15 cellular contexts compared by ENCODE assay signal in the genomic region with DNA sequence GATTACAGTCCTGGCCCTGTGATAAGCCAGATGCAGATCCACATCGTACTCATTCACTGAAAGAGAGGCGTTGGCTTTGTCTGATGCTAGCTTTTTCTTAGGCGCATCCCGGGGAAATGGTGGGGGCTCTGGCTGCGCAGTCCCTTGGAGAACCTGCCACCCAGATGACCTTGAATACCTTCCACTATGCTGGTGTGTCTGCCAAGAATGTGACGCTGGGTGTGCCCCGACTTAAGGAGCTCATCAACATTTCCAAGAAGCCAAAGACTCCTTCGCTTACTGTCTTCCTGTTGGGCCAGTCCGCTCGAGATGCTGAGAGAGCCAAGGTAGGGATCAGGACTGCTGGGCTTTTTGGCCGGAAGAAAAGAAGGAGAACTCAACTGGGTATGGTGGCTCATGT. TPM values are rescaled to one million over a fixed set of nuclear protein-coding genes. Genes with fewer than 3 reads are reported as not detected.
DNase-seq lines count a peak whose midpoint lies in the region; ATAC-seq and TF ChIP-seq lines count a peak whose summit lies in the region.
"Had no signal": no experiment of that assay in that cellular context is flagged by ENCODE, and none has a peak within 500 bp of the region (broad histone marks: within the 10 kb centered on the region; RNA-seq: fewer than 3 reads in every experiment).

No MANE protein-coding gene starts in this region.

- intact Hi-C loops in sciatic nerve (cut with DNase I) = no loop called here

- no peaks in the 10 kb centered on the region for H3K4me1 Mint-ChIP-seq in activated T-cell treated with anti-CD3 and anti-CD28 coated beads, Interleukin-2, amount 50 U/mL, for 24 hours (ENCODE audit: low read depth)
- H3K4me1 Mint-ChIP-seq in activated T-helper 17 cell treated with anti-CD3 and anti-CD28 coated beads, Interleukin-2, amount 50 U/mL, for 72 hours = no peaks in the 10 kb centered on the region
- H3K4me1 Mint-ChIP-seq: H9, IgD-negative memory B cell had no signal

- in situ Hi-C loops in GM13977 (cut with MboI; ENCODE audit: low pct_unique_long_range_greater_than_20kb, low sequenced_read_pairs, unreplicated experiment) = no loop called here

- no peaks in the 10 kb centered on the region for H3K9me3 Mint-ChIP-seq in activated T-cell treated with anti-CD3 and anti-CD28 coated beads, Interleukin-2, amount 50 U/mL, for 24 hours
- H3K9me3 Mint-ChIP-seq in activated T-helper 17 cell treated with anti-CD3 and anti-CD28 coated beads, Interleukin-2, amount 50 U/mL, for 72 hours = no peaks in the 10 kb centered on the region
- H3K9me3 Mint-ChIP-seq: H9, IgD-negative memory B cell had no signal

- H3K36me3 Mint-ChIP-seq in activated T-cell treated with anti-CD3 and anti-CD28 coated beads, Interleukin-2, amount 50 U/mL, for 24 hours (ENCODE audit: low read depth) = peaks cover 97% of the 10 kb centered on the region
- peaks cover 100% of the 10 kb centered on the region for H3K36me3 Mint-ChIP-seq in activated T-helper 17 cell treated with anti-CD3 and anti-CD28 coated beads, Interleukin-2, amount 50 U/mL, for 72 hours (ENCODE audit: low read depth)

- DNase-seq in activated T-cell treated with anti-CD3 and anti-CD28 coated beads, Interleukin-2, amount 50 U/mL, for 24 hours = no peak
- no peak for DNase-seq in activated T-cell treated with anti-CD3 and anti-CD28 coated beads, Interleukin-2, amount 50 U/mL, for 1 hour
- DNase-seq in sciatic nerve (ENCODE audit: low spot score) (no peak), activated gamma-delta T cell treated with Interleukin-2 at 50 U/mL for 16 hours (no peak), GM13977 (ENCODE audit: low spot score) (no peak)
- DNase-seq: 8988T, AML-193, DMS53, GF-D8, GOT3, H9 had no signal

- H3K27ac Mint-ChIP-seq in activated T-cell treated with anti-CD3 and anti-CD28 coated beads, Interleukin-2, amount 50 U/mL, for 24 hours = peak overlapping the region; percentile 44
- peak overlapping the region; percentile 54 for H3K27ac Mint-ChIP-seq in activated T-helper 17 cell treated with anti-CD3 and anti-CD28 coated beads, Interleukin-2, amount 50 U/mL, for 72 hours
- H3K27ac Mint-ChIP-seq: H9 had no signal

- H3K27me3 Mint-ChIP-seq in activated T-cell treated with anti-CD3 and anti-CD28 coated beads, Interleukin-2, amount 50 U/mL, for 24 hours = no peaks in the 10 kb centered on the region
- H3K27me3 Mint-ChIP-seq in activated T-helper 17 cell treated with anti-CD3 and anti-CD28 coated beads, Interleukin-2, amount 50 U/mL, for 72 hours = no peaks in the 10 kb centered on the region
- H3K27me3 Mint-ChIP-seq: IgD-negative memory B cell had no signal

- no peak for ATAC-seq in activated T-helper 17 cell treated with anti-CD3 and anti-CD28 coated beads, Interleukin-2, amount 50 U/mL, for 72 hours (replicated peaks)
- ATAC-seq in sciatic nerve (peak; percentile 23), SK-N-SH treated with all-trans-retinoic acid at 6 μM for 48 hours (no peak)

- no peak overlapping the region for H3K4me3 Mint-ChIP-seq in activated T-cell treated with anti-CD3 and anti-CD28 coated beads, Interleukin-2, amount 50 U/mL, for 24 hours
- H3K4me3 Mint-ChIP-seq in activated T-helper 17 cell treated with anti-CD3 and anti-CD28 coated beads, Interleukin-2, amount 50 U/mL, for 72 hours = no peak overlapping the region
- H3K4me3 Mint-ChIP-seq: H9, IgD-negative memory B cell had no signal

- TF ChIP-seq CTCF in GM13977 (IDR thresholded peaks at IDR 0.05; ENCODE audit: extremely low read depth, insufficient read depth, missing control alignments) = no peak

TF ChIP-seq in SK-N-SH treated with all-trans-retinoic acid at 6 μM for 48 hours, 23 proteins besides CTCF, POLR2A, EP300 and RAD21:
- TF ChIP-seq, protein P1, sequence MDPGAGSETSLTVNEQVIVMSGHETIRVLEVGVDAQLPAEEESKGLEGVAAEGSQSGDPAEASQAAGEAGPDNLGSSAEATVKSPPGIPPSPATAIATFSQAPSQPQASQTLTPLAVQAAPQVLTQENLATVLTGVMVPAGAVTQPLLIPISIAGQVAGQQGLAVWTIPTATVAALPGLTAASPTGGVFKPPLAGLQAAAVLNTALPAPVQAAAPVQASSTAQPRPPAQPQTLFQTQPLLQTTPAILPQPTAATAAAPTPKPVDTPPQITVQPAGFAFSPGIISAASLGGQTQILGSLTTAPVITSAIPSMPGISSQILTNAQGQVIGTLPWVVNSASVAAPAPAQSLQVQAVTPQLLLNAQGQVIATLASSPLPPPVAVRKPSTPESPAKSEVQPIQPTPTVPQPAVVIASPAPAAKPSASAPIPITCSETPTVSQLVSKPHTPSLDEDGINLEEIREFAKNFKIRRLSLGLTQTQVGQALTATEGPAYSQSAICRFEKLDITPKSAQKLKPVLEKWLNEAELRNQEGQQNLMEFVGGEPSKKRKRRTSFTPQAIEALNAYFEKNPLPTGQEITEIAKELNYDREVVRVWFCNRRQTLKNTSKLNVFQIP (CRISPR knock-in tag; IDR thresholded peaks at IDR 0.05; ENCODE audit: borderline replicate concordance, low read depth) = no peak
- TF ChIP-seq, protein P2, sequence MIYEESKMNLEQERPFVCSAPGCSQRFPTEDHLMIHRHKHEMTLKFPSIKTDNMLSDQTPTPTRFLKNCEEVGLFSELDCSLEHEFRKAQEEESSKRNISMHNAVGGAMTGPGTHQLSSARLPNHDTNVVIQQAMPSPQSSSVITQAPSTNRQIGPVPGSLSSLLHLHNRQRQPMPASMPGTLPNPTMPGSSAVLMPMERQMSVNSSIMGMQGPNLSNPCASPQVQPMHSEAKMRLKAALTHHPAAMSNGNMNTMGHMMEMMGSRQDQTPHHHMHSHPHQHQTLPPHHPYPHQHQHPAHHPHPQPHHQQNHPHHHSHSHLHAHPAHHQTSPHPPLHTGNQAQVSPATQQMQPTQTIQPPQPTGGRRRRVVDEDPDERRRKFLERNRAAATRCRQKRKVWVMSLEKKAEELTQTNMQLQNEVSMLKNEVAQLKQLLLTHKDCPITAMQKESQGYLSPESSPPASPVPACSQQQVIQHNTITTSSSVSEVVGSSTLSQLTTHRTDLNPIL (CRISPR knock-in tag; IDR thresholded peaks at IDR 0.05; ENCODE audit: low read depth) = no peak
- TF ChIP-seq ZNF8 (CRISPR knock-in tag; IDR thresholded peaks at IDR 0.05) (no peak), BACH2 (CRISPR knock-in tag; IDR thresholded peaks at IDR 0.05; ENCODE audit: borderline replicate concordance) (no peak), PPARA (CRISPR knock-in tag; IDR thresholded peaks at IDR 0.05; ENCODE audit: borderline replicate concordance) (no peak), GLIS3 (CRISPR knock-in tag; IDR thresholded peaks at IDR 0.05) (no peak), ZFP30 (CRISPR knock-in tag; IDR thresholded peaks at IDR 0.05) (no peak), RARB (CRISPR knock-in tag; IDR thresholded peaks at IDR 0.05) (no peak), SNAI2 (CRISPR knock-in tag; IDR thresholded peaks at IDR 0.05) (no peak), ARNTL (CRISPR knock-in tag; IDR thresholded peaks at IDR 0.05; ENCODE audit: borderline replicate concordance, low read depth) (no peak), OSR1 (CRISPR knock-in tag; IDR thresholded peaks at IDR 0.05) (no peak), TOX (CRISPR knock-in tag; IDR thresholded peaks at IDR 0.05; ENCODE audit: borderline replicate concordance) (no peak)
- TF ChIP-seq, protein P3, sequence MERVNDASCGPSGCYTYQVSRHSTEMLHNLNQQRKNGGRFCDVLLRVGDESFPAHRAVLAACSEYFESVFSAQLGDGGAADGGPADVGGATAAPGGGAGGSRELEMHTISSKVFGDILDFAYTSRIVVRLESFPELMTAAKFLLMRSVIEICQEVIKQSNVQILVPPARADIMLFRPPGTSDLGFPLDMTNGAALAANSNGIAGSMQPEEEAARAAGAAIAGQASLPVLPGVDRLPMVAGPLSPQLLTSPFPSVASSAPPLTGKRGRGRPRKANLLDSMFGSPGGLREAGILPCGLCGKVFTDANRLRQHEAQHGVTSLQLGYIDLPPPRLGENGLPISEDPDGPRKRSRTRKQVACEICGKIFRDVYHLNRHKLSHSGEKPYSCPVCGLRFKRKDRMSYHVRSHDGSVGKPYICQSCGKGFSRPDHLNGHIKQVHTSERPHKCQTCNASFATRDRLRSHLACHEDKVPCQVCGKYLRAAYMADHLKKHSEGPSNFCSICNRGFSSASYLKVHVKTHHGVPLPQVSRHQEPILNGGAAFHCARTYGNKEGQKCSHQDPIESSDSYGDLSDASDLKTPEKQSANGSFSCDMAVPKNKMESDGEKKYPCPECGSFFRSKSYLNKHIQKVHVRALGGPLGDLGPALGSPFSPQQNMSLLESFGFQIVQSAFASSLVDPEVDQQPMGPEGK (CRISPR knock-in tag; IDR thresholded peaks at IDR 0.05; ENCODE audit: borderline replicate concordance) = no peak

RNA-seq across cellular contexts. Expression of a gene that starts 24.0 kb away (rescaled TPM):
- 100 to 1,000 TPM; 256 to 308 TPM for total RNA-seq in activated T-helper 17 cell treated with anti-CD3 and anti-CD28 coated beads, Interleukin-2, amount 50 U/mL, for 72 hours
- 126 TPM for total RNA-seq in sciatic nerve

RNA-seq across cellular contexts. Expression of a gene that starts 26.9 kb away (rescaled TPM):
- not detected for total RNA-seq in activated T-helper 17 cell treated with anti-CD3 and anti-CD28 coated beads, Interleukin-2, amount 50 U/mL, for 72 hours
- total RNA-seq in sciatic nerve = not detected
- total RNA-seq: H9, HT1080 had no signal

RNA-seq across cellular contexts. Expression of a gene that starts 28.7 kb away (rescaled TPM):
- 10 to 100 TPM; 18.9 to 27.5 TPM for total RNA-seq in activated T-helper 17 cell treated with anti-CD3 and anti-CD28 coated beads, Interleukin-2, amount 50 U/mL, for 72 hours
- 84.2 TPM for total RNA-seq in sciatic nerve

RNA-seq across cellular contexts. Expression of a gene that starts 40.7 kb away (rescaled TPM):
- 10 to 100 TPM; 27.4 to 44.2 TPM for total RNA-seq in activated T-helper 17 cell treated with anti-CD3 and anti-CD28 coated beads, Interleukin-2, amount 50 U/mL, for 72 hours
- 63.9 TPM for total RNA-seq in sciatic nerve

RNA-seq across cellular contexts. Expression of a gene that starts 50.4 kb away (rescaled TPM):
- 1 to 10 TPM; 1.5 to 1.9 TPM for total RNA-seq in activated T-helper 17 cell treated with anti-CD3 and anti-CD28 coated beads, Interleukin-2, amount 50 U/mL, for 72 hours
- 32.7 TPM for total RNA-seq in sciatic nerve
